In genomic region chr1:160394673-160395072, GRCh38 we compare ENCODE assay signal across 1 cellular context.
TF ChIP-seq lines count a peak whose summit lies in the region.

No MANE protein-coding gene starts in this region.

TF ChIP-seq in H1, 55 proteins besides CTCF, POLR2A, EP300 and RAD21:
- TF ChIP-seq ZNF274 (IDR thresholded peaks at IDR 0.05; ENCODE audit: borderline replicate concordance, extremely low read depth, low read length), result no peak
- no peak for TF ChIP-seq TAF7 (optimal IDR thresholded peaks at IDR 0.05; ENCODE audit: borderline replicate concordance, low read depth, low read length)
- no peak for TF ChIP-seq SIRT6 (IDR thresholded peaks at IDR 0.05; ENCODE audit: low read length)
